8 cellular contexts compared by ENCODE assay signal in the genomic region with DNA sequence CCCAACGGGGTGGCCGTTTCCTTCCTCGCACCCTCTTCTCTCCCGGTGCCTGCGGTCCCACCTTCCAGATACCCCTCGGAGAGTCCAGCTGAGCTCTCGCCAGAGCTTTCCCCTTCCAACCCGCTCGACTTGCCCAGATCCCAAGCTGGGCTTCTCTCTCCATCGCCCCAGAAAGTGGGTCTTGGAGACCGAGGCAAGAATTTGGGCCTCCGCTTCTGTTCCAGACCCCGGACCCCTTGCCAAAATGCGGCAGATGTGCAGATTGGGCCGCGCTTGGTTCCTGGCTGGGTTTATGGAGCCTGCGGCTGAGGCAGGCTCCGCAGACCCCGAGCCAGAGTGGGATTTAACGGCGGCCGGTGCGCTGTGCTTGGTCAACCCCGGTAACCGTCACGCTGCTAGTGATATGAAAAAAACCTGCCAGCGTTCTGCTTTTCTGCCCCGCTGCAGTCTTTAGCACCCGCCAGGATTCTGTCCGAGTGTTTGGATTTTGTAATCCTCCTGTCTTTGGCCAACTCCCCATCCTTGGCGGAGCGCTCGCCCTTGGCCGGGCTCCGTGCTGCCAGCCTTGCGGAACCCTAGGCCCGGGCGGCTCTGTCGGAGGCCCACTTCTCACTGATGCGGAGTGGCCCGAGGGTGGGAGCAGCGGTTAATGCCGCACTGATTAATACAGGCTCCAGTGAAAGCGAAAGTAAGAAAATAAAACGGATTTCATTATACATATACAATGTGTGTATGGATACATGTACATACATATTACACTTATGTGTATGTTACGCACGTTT. TPM values are rescaled to one million over a fixed set of nuclear protein-coding genes. Genes with fewer than 3 reads are reported as not detected.
DNase-seq lines count a peak whose midpoint lies in the region; ATAC-seq, FAIRE-seq and TF ChIP-seq lines count a peak whose summit lies in the region.

No MANE protein-coding gene starts in this region.

- no peaks in the 10 kb centered on the region for H3K36me3 ChIP-seq in HUES6 (ENCODE audit: control insufficient read depth, insufficient read depth, low read length)
- peaks cover 0 to 4% (median 0%) of the 10 kb centered on the region in 6 donors for H3K36me3 ChIP-seq in spleen

- H3K4me3 ChIP-seq in HUES6 (ENCODE audit: low read depth, low read length) (peak overlapping the region; percentile 68), spleen (peak overlapping the region; percentile 48 to 85 (median 62))

- TF ChIP-seq POLR2A in GM12891 (IDR thresholded peaks at IDR 0.05; ENCODE audit: low read depth, low read length) (no peak), spleen (IDR thresholded peaks at IDR 0.05) (no peak)

- ATAC-seq in GM21515 (IDR thresholded peaks at IDR 0.05; ENCODE audit: unreplicated experiment) (no peak), GM21737 (IDR thresholded peaks at IDR 0.05; ENCODE audit: unreplicated experiment) (no peak)

- in situ Hi-C loops in T47D (cut with HindIII; ENCODE audit: low pct_unique_long_range_greater_than_20kb, low sequenced_read_pairs): no loop called here

- peaks cover 5% of the 10 kb centered on the region; the same call in 1 of the 2 replicates for H3K9me3 ChIP-seq in HUES6 (ENCODE audit: control insufficient read depth, insufficient read depth, low read depth, low read length)
- peaks cover 0 to 13% (median 8%) of the 10 kb centered on the region in 8 donors for H3K9me3 ChIP-seq in spleen

- DNase-seq in GM12891 (ENCODE audit: insufficient read length, low spot score) (peak; percentile 12), T-helper 9 cell (peak; percentile 10), T47D (ENCODE audit: low read depth in 1 of 2, low spot score in 1 of 2) (peak; percentile 37 to 44), iris pigment epithelial cell (ENCODE audit: low read depth) (peak; percentile 57), spleen (peak; percentile 90)

- peak; percentile 74 for FAIRE-seq in GM12891 (lab: Jason Lieb, UNC)

- no peak for TF ChIP-seq CTCF in spleen (IDR thresholded peaks at IDR 0.05 in 8 of 11, conservative IDR thresholded peaks at IDR 0.05 in 3 of 11)

- WGBS in spleen, 5 donors: 0 to 1% (median 1%) methylated on average over 46 to 47 of the region's 47 CpGs

- intact Hi-C loops in spleen (cut with DNase I; ENCODE audit: low total_unique reads): no loop called here

- H3K4me1 ChIP-seq in HUES6 (ENCODE audit: control insufficient read depth, insufficient read depth, low read length) (peaks cover 3% of the 10 kb centered on the region), spleen (peaks cover 0 to 73% (median 48%) of the 10 kb centered on the region in 6 donors)

- H3K27me3 ChIP-seq in HUES6 (ENCODE audit: control insufficient read depth, insufficient read depth, low read length): peaks cover 88% of the 10 kb centered on the region
- no peaks in the 10 kb centered on the region for H3K27me3 ChIP-seq in spleen (replicated peaks in 1 of 7)

- H3K27ac ChIP-seq in HUES6 (ENCODE audit: low read depth, low read length) (no peak overlapping the region), spleen (peak overlapping the region; percentile 87 to 97 (median 92))

- peak overlapping the region; percentile 10 for H3K9ac ChIP-seq in HUES6 (ENCODE audit: low read length)

TF ChIP-seq in GM12891, 5 proteins besides CTCF, POLR2A, EP300 and RAD21:
- TF ChIP-seq POU2F2 (IDR thresholded peaks at IDR 0.05; ENCODE audit: low read depth, low read length): 0 out of 2 replicates have a peak, but pooled peaks have one; percentile 14
- TF ChIP-seq TAF1 (IDR thresholded peaks at IDR 0.05; ENCODE audit: low read depth, low read length): peak; percentile 19; the same call in 1 of the 2 replicates
- TF ChIP-seq SPI1 (IDR thresholded peaks at IDR 0.05; ENCODE audit: low read depth, low read length): no peak
- TF ChIP-seq PAX5 (IDR thresholded peaks at IDR 0.05; ENCODE audit: insufficient read depth, low read length, severe bottlenecking): no peak
- no peak for TF ChIP-seq POLR2AphosphoS5 (IDR thresholded peaks at IDR 0.05; ENCODE audit: low read depth, low read length)
TF ChIP-seq in GM12891: peak in this region for 2.

RNA-seq across cellular contexts. Expression of gene SLFN11, which starts 0.8 kb away (rescaled TPM):
- 3.3 TPM for polyA plus RNA-seq in GM12891 (2012; ENCODE audit: low read depth, missing spikeins)
- total RNA-seq in spleen: 10 to 100 TPM; 48.3 to 73.9 (median 61.3) TPM
- polyA plus RNA-seq in spleen: 10 to 100 TPM in 1 of 3 donors, 1 to 10 TPM in 2; 6.5 to 17.9 (median 9.9) TPM

RNA-seq across cellular contexts. Expression of gene SLFN12, which starts 58.1 kb away (rescaled TPM):
- 7.9 TPM for polyA plus RNA-seq in GM12891 (2012; ENCODE audit: low read depth, missing spikeins)
- total RNA-seq in spleen: 10 to 100 TPM; 15.7 to 26.8 (median 23.5) TPM
- 1 to 10 TPM; 1.6 to 8.0 (median 6.2) TPM for polyA plus RNA-seq in spleen

Comparison
In these comparisons a context has a peak if more than half of its experiments do, and no peak if none do; other contexts are left out.
1. DNase-seq: peak in every context shown above with its lines; median percentile 90 in spleen; 57 in iris pigment epithelial cell; 40 in T47D; 12 in GM12891; 10 in T-helper 9 cell.